Comparison of ENCODE assay signal across 8 cellular contexts in genomic region chr10:986881-987634, GRCh38. TPM values are rescaled to one million over a fixed set of nuclear protein-coding genes. Genes with fewer than 3 reads are reported as not detected.
DNase-seq lines count a peak whose midpoint lies in the region; ATAC-seq and TF ChIP-seq lines count a peak whose summit lies in the region.

No MANE protein-coding gene starts in this region.

- no peak for DNase-seq in T-helper 1 cell
- no peak for DNase-seq in RWPE2 (ENCODE audit: low spot score)
- DNase-seq in esophagus muscularis mucosa (ENCODE audit: extremely low spot score): no peak
- no peak for DNase-seq in osteocyte (ENCODE audit: extremely low spot score, unreplicated experiment)
- DNase-seq in activated CD4-positive, alpha-beta T cell treated with anti-CD3 and anti-CD28 coated beads for 48 hours: no peak

- peak overlapping the region; percentile 97 for H3K27ac Mint-ChIP-seq in T-helper 1 cell treated with Interleukin-12 subunit alpha and Interleukin-12 subunit beta and Interleukin-4 antibody, amounts not matched to agents 30 μg/mL and 1 μg/mL, for 36 hours
- peak overlapping the region; percentile 93 for H3K27ac Mint-ChIP-seq in osteocyte (ENCODE audit: unreplicated experiment)

- TF ChIP-seq POLR2A in esophagus muscularis mucosa (IDR thresholded peaks at IDR 0.05; ENCODE audit: low read depth): no peak

- H3K4me3 ChIP-seq in RWPE2 (ENCODE audit: severe bottlenecking) (peak overlapping the region; percentile 76), esophagus muscularis mucosa (peak overlapping the region; percentile 70 to 92 (median 89))

- WGBS in esophagus muscularis mucosa: 65% methylated on average over 14 of the region's 14 CpGs

- peak overlapping the region; percentile 77 for H3K27ac ChIP-seq in RWPE2 (ENCODE audit: poor library complexity, severe bottlenecking)
- peak overlapping the region; percentile 90 to 95 (median 92) for H3K27ac ChIP-seq in esophagus muscularis mucosa (replicated peaks in 1 of 4)

- no peaks in the 10 kb centered on the region for H3K9me3 Mint-ChIP-seq in T-helper 1 cell treated with Interleukin-12 subunit alpha and Interleukin-12 subunit beta and Interleukin-4 antibody, amounts not matched to agents 30 μg/mL and 1 μg/mL, for 36 hours
- no peaks in the 10 kb centered on the region for H3K9me3 Mint-ChIP-seq in osteocyte (ENCODE audit: unreplicated experiment)

- intact Hi-C loops in esophagus muscularis mucosa (cut with DNase I): loop anchor here (5.0 kb wide), 1 partner anchor 55 kb away; the partner anchor contains the start of gene LARP4B

- H3K4me1 Mint-ChIP-seq in T-helper 1 cell treated with Interleukin-12 subunit alpha and Interleukin-12 subunit beta and Interleukin-4 antibody, amounts not matched to agents 30 μg/mL and 1 μg/mL, for 36 hours (ENCODE audit: low read depth): peaks cover 23% of the 10 kb centered on the region
- H3K4me1 Mint-ChIP-seq in osteocyte (ENCODE audit: unreplicated experiment): peaks cover 31% of the 10 kb centered on the region

- peaks cover 8% of the 10 kb centered on the region for H3K36me3 Mint-ChIP-seq in T-helper 1 cell treated with Interleukin-12 subunit alpha and Interleukin-12 subunit beta and Interleukin-4 antibody, amounts not matched to agents 30 μg/mL and 1 μg/mL, for 36 hours (ENCODE audit: low read depth)
- H3K36me3 Mint-ChIP-seq in osteocyte (ENCODE audit: unreplicated experiment): peaks cover 2% of the 10 kb centered on the region

- TF ChIP-seq CTCF in RWPE2 (IDR thresholded peaks at IDR 0.05; ENCODE audit: poor library complexity, severe bottlenecking) (no peak), esophagus muscularis mucosa (IDR thresholded peaks at IDR 0.05) (no peak), osteocyte (IDR thresholded peaks at IDR 0.05) (no peak)

- no peaks in the 10 kb centered on the region for H3K27me3 Mint-ChIP-seq in T-helper 1 cell treated with Interleukin-12 subunit alpha and Interleukin-12 subunit beta and Interleukin-4 antibody, amounts not matched to agents 30 μg/mL and 1 μg/mL, for 36 hours (ENCODE audit: low read depth)
- no peaks in the 10 kb centered on the region for H3K27me3 Mint-ChIP-seq in osteocyte (ENCODE audit: unreplicated experiment)

- H3K4me1 ChIP-seq in RWPE2 (ENCODE audit: insufficient read depth, poor library complexity, severe bottlenecking): peaks cover 19% of the 10 kb centered on the region
- H3K4me1 ChIP-seq in esophagus muscularis mucosa: peaks cover 18 to 35% (median 30%) of the 10 kb centered on the region in 4 donors

- peaks cover 17% of the 10 kb centered on the region for H3K36me3 ChIP-seq in RWPE2 (ENCODE audit: low read depth)
- peaks cover 0 to 3% (median 0%) of the 10 kb centered on the region in 4 donors for H3K36me3 ChIP-seq in esophagus muscularis mucosa

- H3K9me3 ChIP-seq in RWPE2 (ENCODE audit: severe bottlenecking) (no peaks in the 10 kb centered on the region), esophagus muscularis mucosa (no peaks in the 10 kb centered on the region)

- H3K4me3 Mint-ChIP-seq in T-helper 1 cell treated with Interleukin-12 subunit alpha and Interleukin-12 subunit beta and Interleukin-4 antibody, amounts not matched to agents 30 μg/mL and 1 μg/mL, for 36 hours: peak overlapping the region; percentile 96
- peak overlapping the region; percentile 92 for H3K4me3 Mint-ChIP-seq in osteocyte (ENCODE audit: unreplicated experiment)

- H3K27me3 ChIP-seq in RWPE2 (ENCODE audit: insufficient read depth, poor library complexity, severe bottlenecking) (no peaks in the 10 kb centered on the region), esophagus muscularis mucosa (no peaks in the 10 kb centered on the region)

- ATAC-seq in RWPE2 (ENCODE audit: low read depth) (peak; percentile 19; the same call in 2 of the 3 replicates), HG02981 (IDR thresholded peaks at IDR 0.05; ENCODE audit: unreplicated experiment) (no peak), HG03159 (IDR thresholded peaks at IDR 0.05; ENCODE audit: unreplicated experiment) (no peak)

- TF ChIP-seq EP300 in esophagus muscularis mucosa (IDR thresholded peaks at IDR 0.05): no peak

RNA-seq across cellular contexts. Expression of gene GTPBP4, which starts 1.2 kb away (rescaled TPM):
- 10 to 100 TPM; 18.3 to 39.1 (median 27.4) TPM for total RNA-seq in esophagus muscularis mucosa
- total RNA-seq in osteocyte: 47.7 and 53.7 TPM in 2 replicates

RNA-seq across cellular contexts. Expression of gene IDI2, which starts 38.6 kb away (rescaled TPM):
- total RNA-seq in esophagus muscularis mucosa (not detected), osteocyte (not detected in 2 replicates)

RNA-seq across cellular contexts. Expression of gene LARP4B, which starts 55.6 kb away (rescaled TPM):
- total RNA-seq in esophagus muscularis mucosa (10 to 100 TPM; 35.6 to 43.1 (median 38.2) TPM), osteocyte (79.6 and 80.9 TPM in 2 replicates)
